8 cellular contexts compared by ENCODE assay signal in genomic region chr3:122021811-122022401, GRCh38. TPM values are rescaled to one million over a fixed set of nuclear protein-coding genes. Genes with fewer than 3 reads are reported as not detected.
DNase-seq lines count a peak whose midpoint lies in the region; ATAC-seq and TF ChIP-seq lines count a peak whose summit lies in the region.
"Had no signal": no experiment of that assay in that cellular context is flagged by ENCODE, and none has a peak within 500 bp of the region (broad histone marks: within the 10 kb centered on the region; RNA-seq: fewer than 3 reads in every experiment).

ILDR1 (minus strand) TSS chr3:122022247; CDS start chr3:122022077, 170 bp downstream.

- BruUV-seq in PC-3 (replicated peaks; lab: Mats Ljungman, UMichigan): TSS peak; percentile 52

- H3K9me2 ChIP-seq in PC-3 (replicated peaks; ENCODE audit: low read length) (no peaks in the 10 kb centered on the region), hepatocyte (replicated peaks; ENCODE audit: insufficient read depth) (no peaks in the 10 kb centered on the region)

- H3K9me3 ChIP-seq in PC-3 (ENCODE audit: low read length) (no peaks in the 10 kb centered on the region), hepatocyte (ENCODE audit: low read depth) (no peaks in the 10 kb centered on the region), testis (no peaks in the 10 kb centered on the region)
- H3K9me3 ChIP-seq: neutrophil had no signal

- H3K27me3 ChIP-seq in PC-3 (ENCODE audit: low read length) (no peaks in the 10 kb centered on the region), hepatocyte (peaks cover 18% of the 10 kb centered on the region), testis (no peaks in the 10 kb centered on the region)

- H3F3A ChIP-seq in PC-3 (ENCODE audit: low read length, unreplicated experiment): no peaks in the 10 kb centered on the region

- peak; percentile 79 for DNase-seq in PC-3
- peak; percentile 74 for DNase-seq in hepatocyte (ENCODE audit: low spot score)
- no peak for DNase-seq in testis
- no peak for DNase-seq in hippocampal formation (lab: John Stamatoyannopoulos, UW)

- 8% methylated on average over 24 of the region's 43 CpGs for WGBS in hepatocyte (ENCODE audit: low lambda C conversion rate, missing lambda C conversion rate)
- WGBS in testis, 2 donors: 9 to 11% methylated on average over 36 to 43 of the region's 43 CpGs

- peak within 1 kb of the TSS; percentile 97 for H2AFZ ChIP-seq in PC-3 (ENCODE audit: low read length)
- peak within 1 kb of the TSS; percentile 57 for H2AFZ ChIP-seq in hepatocyte

- POLR2A ChIA-PET in PC-3 (lab: Charles Lee; ENCODE audit: unreplicated experiment): no interaction called here

- H3K36me3 ChIP-seq in PC-3 (ENCODE audit: low read depth, low read length) (no peaks in the 10 kb centered on the region), hepatocyte (replicated peaks; ENCODE audit: insufficient read depth, low read depth) (no peaks in the 10 kb centered on the region), testis (ENCODE audit: low read depth, missing control alignments) (no peaks in the 10 kb centered on the region)
- H3K36me3 ChIP-seq: neutrophil had no signal

- H3K79me2 ChIP-seq in PC-3 (ENCODE audit: low read length) (no peaks in the 10 kb centered on the region), hepatocyte (no peaks in the 10 kb centered on the region)

- intact Hi-C loops in PC-3 (cut with micrococcal nuclease) (no loop called here), testis (cut with DNase I; ENCODE audit: low total_unique reads) (no loop called here)

- CTCF ChIA-PET in PC-3 (lab: Charles Lee): no interaction called here

- H3K9ac ChIP-seq in PC-3 (ENCODE audit: low read length): peak within 1 kb of the TSS; percentile 55

- no peak for TF ChIP-seq CTCF in PC-3 (conservative IDR thresholded peaks at IDR 0.05; ENCODE audit: low read depth, low read length)
- no peak for TF ChIP-seq CTCF in hepatocyte (IDR thresholded peaks at IDR 0.05; ENCODE audit: poor library complexity)
- TF ChIP-seq CTCF in testis (IDR thresholded peaks at IDR 0.05): no peak

- TF ChIP-seq POLR2A in testis (IDR thresholded peaks at IDR 0.05): no peak

- peak within 1 kb of the TSS; percentile 82 for H3K4me3 ChIP-seq in PC-3 (ENCODE audit: low read length)
- peak within 1 kb of the TSS; percentile 33 for H3K4me3 ChIP-seq in hepatocyte
- H3K4me3 ChIP-seq in testis: peak within 1 kb of the TSS; percentile 29 to 57

- H4K20me1 ChIP-seq in PC-3 (ENCODE audit: low read length): no peaks in the 10 kb centered on the region
- no peaks in the 10 kb centered on the region for H4K20me1 ChIP-seq in hepatocyte (ENCODE audit: insufficient read depth, poor library complexity, severe bottlenecking)

- H3K27ac ChIP-seq in PC-3 (ENCODE audit: low read length) (no peak within 1 kb of the TSS), hepatocyte (peak within 1 kb of the TSS; percentile 39), testis (no peak within 1 kb of the TSS)
- H3K27ac ChIP-seq: neutrophil had no signal

- H3K4me1 ChIP-seq in PC-3 (ENCODE audit: insufficient read depth, low read length): peaks cover 7% of the 10 kb centered on the region
- no peaks in the 10 kb centered on the region for H3K4me1 ChIP-seq in hepatocyte (ENCODE audit: insufficient read depth)
- H3K4me1 ChIP-seq in testis: no peaks in the 10 kb centered on the region

- peak; percentile 45 for ATAC-seq in GM18502 (IDR thresholded peaks at IDR 0.05; ENCODE audit: poor library complexity, unreplicated experiment)
- peak; percentile 52 for ATAC-seq in HG02885 (IDR thresholded peaks at IDR 0.05; ENCODE audit: poor library complexity, unreplicated experiment)
- peak; percentile 94 for ATAC-seq in PC-3
- ATAC-seq in HG03469 (IDR thresholded peaks at IDR 0.05; ENCODE audit: unreplicated experiment): no peak

- H3K4me2 ChIP-seq in PC-3 (ENCODE audit: low read length) (peak within 1 kb of the TSS; percentile 91), hepatocyte (peak within 1 kb of the TSS; percentile 86)

RNA-seq across cellular contexts. Expression of gene ILDR1, which starts in this region (rescaled TPM):
- total RNA-seq in PC-3 (2014; rRNA removed): 4.8 and 5.6 TPM in 2 replicates
- total RNA-seq in hepatocyte: 1.5 and 2.0 TPM in 2 replicates
- polyA plus RNA-seq in hepatocyte: 1.8 and 2.3 TPM in 2 replicates
- total RNA-seq in testis: 1 to 10 TPM; 3.2 TPM
- 1.4 TPM for polyA plus RNA-seq in testis (ENCODE audit: insufficient read depth, low read depth, low replicate concordance)

Comparison
In these comparisons a context has a peak if more than half of its experiments do, and no peak if none do; other contexts are left out.
1. DNase-seq: peak in PC-3 (single experiment) and hepatocyte (single experiment); none in testis (single experiment) and hippocampal formation (0 of 2).
2. Peak in every context shown above with its lines, with median percentiles within 50 percentile points of each other: H3K4me3 ChIP-seq.